8 cellular contexts compared by ENCODE assay signal in genomic region chr11:15683528-15683927, GRCh38.
"Had no signal": no experiment of that assay in that cellular context is flagged by ENCODE, and none has a peak within 500 bp of the region (broad histone marks: within the 10 kb centered on the region; RNA-seq: fewer than 3 reads in every experiment).

No MANE protein-coding gene starts in this region.

- DNase-seq: GDM1, GF-D8 had no signal

- FAIRE-seq: G401.6, GM12878, GM12891, GM12892, GM18507, GM19239 had no signal

- H3K4me3 ChIP-seq: GM12878 had no signal

- ATAC-seq: GM12878 had no signal
